Comparison of ENCODE assay signal across 8 cellular contexts in genomic region chr18:3245853-3246635, GRCh38. TPM values are rescaled to one million over a fixed set of nuclear protein-coding genes. Genes with fewer than 3 reads are reported as not detected.
DNase-seq lines count a peak whose midpoint lies in the region; ATAC-seq and TF ChIP-seq lines count a peak whose summit lies in the region.

No MANE protein-coding gene starts in this region.

- TF ChIP-seq CTCF in epithelial cell of esophagus (IDR thresholded peaks at IDR 0.05; ENCODE audit: insufficient read depth, low read depth, low read length, missing control alignments) (peak; percentile 98), mucosa of descending colon (IDR thresholded peaks at IDR 0.05) (peak; percentile 93)

- intact Hi-C loops in mucosa of descending colon (cut with DNase I, micrococcal nuclease), result loop anchor here (5.0 to 10.0 kb wide), 3 partner anchors 91 to 314 kb away; no protein-coding TSS in a partner anchor

- peaks cover 6% of the 10 kb centered on the region for H3K9me3 ChIP-seq in mucosa of descending colon

- DNase-seq in COLO668 (lab: John Stamatoyannopoulos, UW; ENCODE audit: unreplicated experiment) (peak; percentile 92), HS-27A (ENCODE audit: low read depth) (peak; percentile 71), NOMO-1 treated with dmso at 0.1 percent for 144 hours (lab: John Stamatoyannopoulos, UW; ENCODE audit: unreplicated experiment) (peak; percentile 89), epithelial cell of esophagus (ENCODE audit: low read depth) (peak; percentile 89), mucosa of descending colon (peak; percentile 90 to 95 (median 92))
- peak; percentile 89 for DNase-seq in activated CD8-positive, alpha-beta memory T cell treated with anti-CD3 and anti-CD28 coated beads, Interleukin-2, amount 50 U/mL, for 48 hours
- DNase-seq in stimulated activated CD8-positive, alpha-beta memory T cell treated with anti-CD3 and anti-CD28 coated beads, Interleukin-4, amount 100 ng/mL, for 24 hours (ENCODE audit: low read depth), result peak; percentile 70

- peaks cover 18% of the 10 kb centered on the region for H3K4me1 ChIP-seq in mucosa of descending colon (ENCODE audit: low read depth)

- H3K4me3 ChIP-seq in epithelial cell of esophagus (ENCODE audit: low read length) (peak overlapping the region; percentile 86), mucosa of descending colon (no peak overlapping the region)

- H3K36me3 ChIP-seq in mucosa of descending colon (ENCODE audit: low read depth), result no peaks in the 10 kb centered on the region

- ATAC-seq in GM19467 (IDR thresholded peaks at IDR 0.05; ENCODE audit: unreplicated experiment) (peak; percentile 42), mucosa of descending colon (peak; percentile 77)

RNA-seq across cellular contexts. Expression of gene MYL12A, which starts 1.6 kb away (rescaled TPM):
- total RNA-seq in mucosa of descending colon, result 100 to 1,000 TPM; 345 to 588 (median 550) TPM

RNA-seq across cellular contexts. Expression of gene MYL12B, which starts 15.9 kb away (rescaled TPM):
- total RNA-seq in mucosa of descending colon, result 100 to 1,000 TPM; 317 to 609 (median 569) TPM

RNA-seq across cellular contexts. Expression of gene MYOM1, which starts 26.3 kb away (rescaled TPM):
- 10 to 100 TPM in 2 of 3 donors, 1 to 10 TPM in 1; 5.5 to 22.2 (median 16.3) TPM for total RNA-seq in mucosa of descending colon
